ENCODE assay signal across 8 cellular contexts in the genomic region with DNA sequence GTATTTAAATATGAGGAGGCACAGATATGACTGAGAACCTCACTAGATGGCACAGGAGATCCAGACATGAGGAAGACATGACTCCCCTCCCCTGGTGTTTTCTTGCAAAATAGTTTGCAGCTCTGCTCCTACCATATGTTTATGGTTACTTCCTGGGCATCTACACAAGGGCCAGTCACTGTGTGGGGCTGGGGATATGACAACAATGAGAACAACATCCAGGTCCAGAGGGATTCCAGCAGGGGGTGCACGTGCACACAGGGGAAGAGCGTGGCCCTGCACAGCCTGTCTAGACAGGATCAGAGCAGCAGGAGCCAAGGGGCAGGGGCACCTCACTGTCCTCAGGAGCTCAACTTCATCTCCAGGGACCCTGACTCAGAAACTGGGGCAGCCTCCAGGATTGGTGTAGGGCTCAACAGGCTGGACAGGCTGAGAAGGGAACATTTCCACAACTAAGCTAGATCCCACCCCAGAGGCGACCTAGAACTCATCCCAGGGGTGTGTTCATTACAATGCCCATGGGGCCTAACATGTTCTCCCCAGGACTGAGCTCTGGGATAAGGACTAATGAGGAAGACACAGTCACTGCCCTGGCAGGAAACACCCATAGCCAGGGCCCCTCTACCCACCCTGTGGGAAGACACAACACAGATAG. TPM values are rescaled to one million over a fixed set of nuclear protein-coding genes. Genes with fewer than 3 reads are reported as not detected.
A peak's percentile ranks its signal among the peaks of the same experiment; 100 is the strongest.
DNase-seq lines count a peak whose midpoint lies in the region; ATAC-seq and TF ChIP-seq lines count a peak whose summit lies in the region.
"Not testable (repeated sequence)": the region's sequence is repeated elsewhere in the genome, so short reads cannot be mapped to it uniquely, and the experiment has no call there.

No MANE protein-coding gene starts in this region.

- not testable (repeated sequence) for H3K4me3 Mint-ChIP-seq in T-cell, type B pancreatic cell

- not testable (repeated sequence) for H3K9ac ChIP-seq in MM.1S (ENCODE audit: low read length)

- H3K9me3 Mint-ChIP-seq in T-cell, type B pancreatic cell: not testable (repeated sequence)

- H3K27me3 ChIP-seq in MM.1S (replicated peaks; ENCODE audit: insufficient read depth, low read length): not testable (repeated sequence)

- H3K27ac ChIP-seq in MM.1S (ENCODE audit: low read length): not testable (repeated sequence)

- POLR2A ChIA-PET in T-cell (lab: Charles Lee): not testable (repeated sequence)

- not testable (repeated sequence) for H3K27me3 Mint-ChIP-seq in T-cell, type B pancreatic cell

- in situ Hi-C loops in G401 (cut with HindIII; ENCODE audit: low sequenced_read_pairs): not testable (repeated sequence)

- H3K79me2 ChIP-seq in MM.1S (ENCODE audit: low read length): not testable (repeated sequence)

- peak; percentile 73 to 86 (median 76) for ATAC-seq in T-cell (replicated peaks in 1 of 4)

- not testable (repeated sequence) for H3K36me3 Mint-ChIP-seq in T-cell, type B pancreatic cell

- CTCF ChIA-PET in T-cell (lab: Charles Lee): interaction anchor here in 1 of 2 donors (0.5 to 1.3 kb wide), 3 partner anchors 9 to 218 kb away, joined by 3 to 6 read pairs (median 4); no protein-coding TSS in a partner anchor

- not testable (repeated sequence) for H3F3A ChIP-seq in MM.1S (ENCODE audit: insufficient read depth, low read length)

- H4K20me1 ChIP-seq in MM.1S (ENCODE audit: insufficient read depth, low read length): not testable (repeated sequence)

- H3K4me1 ChIP-seq in MM.1S (ENCODE audit: low read length): not testable (repeated sequence)

- H2AFZ ChIP-seq in MM.1S (ENCODE audit: low read length): not testable (repeated sequence)

- H3K9me2 ChIP-seq in MM.1S (replicated peaks; ENCODE audit: insufficient read depth, low read length): not testable (repeated sequence)

- not testable (repeated sequence) for H3K27ac Mint-ChIP-seq in T-cell, type B pancreatic cell

- H3K4me2 ChIP-seq in MM.1S (ENCODE audit: low read depth, low read length): not testable (repeated sequence)

- not testable (repeated sequence) for H3K4me1 Mint-ChIP-seq in T-cell; type B pancreatic cell (ENCODE audit: unreplicated experiment)

- H3K9me3 ChIP-seq in MM.1S (replicated peaks; ENCODE audit: insufficient read depth, low read length): not testable (repeated sequence)

- TF ChIP-seq CTCF in MM.1S (IDR thresholded peaks at IDR 0.05; ENCODE audit: low read length) (peak; percentile 35), choroid plexus epithelial cell (conservative IDR thresholded peaks at IDR 0.05; ENCODE audit: low read depth, low read length) (peak; percentile 67), type B pancreatic cell (conservative IDR thresholded peaks at IDR 0.05) (peak; percentile 41)

- peak; percentile 44 for DNase-seq in G401 (ENCODE audit: low spot score)
- DNase-seq in MM.1S: peak; percentile 17
- peak; percentile 17 to 64 (median 48) for DNase-seq in T-cell
- peak; percentile 54 for DNase-seq in activated T-cell treated with anti-CD3 and anti-CD28 coated beads for 1 hour (ENCODE audit: low read depth)
- peak; percentile 50 for DNase-seq in choroid plexus epithelial cell (ENCODE audit: low read depth)
- DNase-seq in islet precursor cell: peak; percentile 66
- DNase-seq in stimulated activated CD4-positive, alpha-beta T cell treated with anti-CD3 and anti-CD28 coated beads, Interleukin-12 subunit alpha, Interleukin-12 subunit beta, amount 100 ng/mL, for 4 hours: peak; percentile 56
- DNase-seq in type B pancreatic cell (ENCODE audit: extremely low spot score, unreplicated experiment): not testable (repeated sequence)

- H3K36me3 ChIP-seq in MM.1S (replicated peaks; ENCODE audit: insufficient read depth, low read length): not testable (repeated sequence)

- not testable (repeated sequence) for H3K4me3 ChIP-seq in MM.1S (ENCODE audit: low read length); choroid plexus epithelial cell (ENCODE audit: low read depth, low read length)

RNA-seq across cellular contexts. Expression of a gene that starts 4.6 kb away (rescaled TPM):
- total RNA-seq in G401 (2014; rRNA removed; shearing (Covaris generic)): not detected in 2 replicates
- total RNA-seq in T-cell (1 to 10 TPM in 3 of 5 donors, under 1 TPM in 2; 0.26 to 2.7 (median 1.2) TPM), type B pancreatic cell (ENCODE audit: low replicate concordance) (0.43 and 1.00 TPM in 2 replicates)

RNA-seq across cellular contexts. Expression of a gene that starts 47.4 kb away (rescaled TPM):
- total RNA-seq in G401 (2014; rRNA removed; shearing (Covaris generic)): not detected in 2 replicates
- total RNA-seq in T-cell (under 1 TPM in 2 of 5 donors, not detected in 3; 0.30 to 0.64 TPM), type B pancreatic cell (ENCODE audit: low replicate concordance) (not detected in 2 replicates)
